ENCODE assay signal across 27 cellular contexts in the genomic region with DNA sequence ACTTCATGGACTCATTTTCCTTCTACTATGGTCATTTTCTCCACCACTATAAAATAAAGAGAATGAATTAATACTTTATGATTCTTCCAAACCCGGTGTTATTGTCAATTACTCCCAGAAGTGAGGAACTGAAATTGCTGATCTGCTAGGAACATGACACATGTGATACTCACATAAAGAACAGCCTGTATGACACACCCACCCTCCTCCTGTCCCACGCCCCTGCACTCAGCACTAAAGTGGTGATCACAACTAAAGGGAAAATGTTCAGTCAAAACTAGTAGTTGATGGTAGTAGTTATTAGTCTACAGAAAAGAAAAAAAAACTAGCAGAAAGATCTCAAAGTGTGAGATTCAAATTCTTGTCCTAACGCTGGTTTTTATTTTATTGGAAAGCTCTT.
"Had no signal": no experiment of that assay in that cellular context is flagged by ENCODE, and none has a peak within 500 bp of the region (broad histone marks: within the 10 kb centered on the region; RNA-seq: fewer than 3 reads in every experiment).

No MANE protein-coding gene starts in this region.

- H3K36me3 ChIP-seq: gastroesophageal sphincter, heart left ventricle, ovary, sigmoid colon, stomach, thyroid gland, vagina had no signal

- H3K4me2 ChIP-seq: hepatocyte had no signal

- H3K4me1 ChIP-seq: gastroesophageal sphincter, heart left ventricle, psoas muscle, sigmoid colon, stomach, thyroid gland, vagina had no signal

- H3K36me3 Mint-ChIP-seq: memory B cell; natural killer cell; stimulated activated effector memory CD8-positive, alpha-beta T cell treated with anti-CD3 and anti-CD28 coated beads, Interleukin-12 subunit alpha, Interleukin-12 subunit beta, amount 100 ng/mL, for 72 hours had no signal

- H3K27ac Mint-ChIP-seq: memory B cell; natural killer cell; stimulated activated effector memory CD8-positive, alpha-beta T cell treated with anti-CD3 and anti-CD28 coated beads, Interleukin-12 subunit alpha, Interleukin-12 subunit beta, amount 100 ng/mL, for 72 hours had no signal

- H3K79me2 ChIP-seq: hepatocyte had no signal

- H3K4me1 Mint-ChIP-seq: memory B cell; natural killer cell; stimulated activated effector memory CD8-positive, alpha-beta T cell treated with anti-CD3 and anti-CD28 coated beads, Interleukin-12 subunit alpha, Interleukin-12 subunit beta, amount 100 ng/mL, for 72 hours had no signal

- H3K27ac ChIP-seq: dorsolateral prefrontal cortex, epithelial cell of prostate, gastroesophageal sphincter, heart left ventricle, hepatocyte, ovary, psoas muscle, sigmoid colon, stomach, thyroid gland, vagina had no signal

- H3K27me3 Mint-ChIP-seq: memory B cell had no signal

- H3K4me3 Mint-ChIP-seq: memory B cell; natural killer cell; stimulated activated effector memory CD8-positive, alpha-beta T cell treated with anti-CD3 and anti-CD28 coated beads, Interleukin-12 subunit alpha, Interleukin-12 subunit beta, amount 100 ng/mL, for 72 hours had no signal

- DNase-seq: dorsolateral prefrontal cortex; effector CD4-positive, alpha-beta T cell; foreskin fibroblast; heart left ventricle; kidney; natural killer cell; occipital lobe; ovary; posterior cingulate gyrus; psoas muscle; right cardiac atrium; sigmoid colon; stimulated activated CD4-positive, alpha-beta T cell treated with anti-CD3 and anti-CD28 coated beads, Interleukin-2, amount 100 ng/mL, for 24 hours; stimulated activated CD4-positive, alpha-beta T cell treated with anti-CD3 and anti-CD28 coated beads, Interleukin-4, amount 100 ng/mL, for 24 hours; stimulated activated naive CD4-positive, alpha-beta T cell treated with Interleukin-2 at 50 U/mL for 16 hours; stomach; thyroid gland; trophoblast cell had no signal

- ATAC-seq: esophagus mucosa; gastroesophageal sphincter; heart left ventricle; left lobe of liver; natural killer cell; psoas muscle; right cardiac atrium; stimulated activated effector memory CD8-positive, alpha-beta T cell treated with anti-CD3 and anti-CD28 coated beads, Interleukin-12 subunit alpha, Interleukin-12 subunit beta, amount 100 ng/mL, for 72 hours had no signal

- H2AFZ ChIP-seq: hepatocyte had no signal

- H3K9me3 ChIP-seq: gastroesophageal sphincter, ovary, psoas muscle, sigmoid colon, thyroid gland, vagina had no signal

- H3K27me3 ChIP-seq: dorsolateral prefrontal cortex, gastroesophageal sphincter, heart left ventricle, hepatocyte, ovary, sigmoid colon, stomach, thyroid gland, vagina had no signal

- H3K4me3 ChIP-seq: dorsolateral prefrontal cortex, gastroesophageal sphincter, heart left ventricle, hepatocyte, lung, ovary, psoas muscle, sigmoid colon, stomach, thyroid gland, vagina had no signal
